In genomic region chr4:139740121-139740520, GRCh38 we compare ENCODE assay signal across 10 cellular contexts.
DNase-seq lines count a peak whose midpoint lies in the region; ATAC-seq and TF ChIP-seq lines count a peak whose summit lies in the region.
"Had no signal": no experiment of that assay in that cellular context is flagged by ENCODE, and none has a peak within 500 bp of the region (broad histone marks: within the 10 kb centered on the region; RNA-seq: fewer than 3 reads in every experiment).

No MANE protein-coding gene starts in this region.

- TF ChIP-seq EP300 in transverse colon (IDR thresholded peaks at IDR 0.05; ENCODE audit: low read depth) = no peak

- TF ChIP-seq POLR2A in transverse colon (IDR thresholded peaks at IDR 0.05) = no peak

- H3K36me3 ChIP-seq in SJCRH30 = no peaks in the 10 kb centered on the region
- no peaks in the 10 kb centered on the region for H3K36me3 ChIP-seq in muscle layer of duodenum (ENCODE audit: control insufficient read depth in 1 of 2, insufficient read depth in 2 of 2, low read length in 2 of 2)
- no peaks in the 10 kb centered on the region for H3K36me3 ChIP-seq in transverse colon
- H3K36me3 ChIP-seq: SJSA1 had no signal

- peaks cover 13% of the 10 kb centered on the region for H3K4me1 ChIP-seq in SJCRH30
- peaks cover 10 to 14% of the 10 kb centered on the region in 2 donors for H3K4me1 ChIP-seq in muscle layer of duodenum (ENCODE audit: control insufficient read depth in 1 of 2, insufficient read depth in 2 of 2, low read length in 2 of 2)
- H3K4me1 ChIP-seq in transverse colon = peaks cover 6 to 14% (median 8%) of the 10 kb centered on the region in 4 donors

- H3K27ac ChIP-seq in SJCRH30 (peak overlapping the region; percentile 11; the same call in 1 of the 2 replicates), muscle layer of duodenum (ENCODE audit: low read length) (peak overlapping the region; percentile 75), transverse colon (peak overlapping the region; percentile 33 to 77 (median 68))
- H3K27ac ChIP-seq: SJSA1 had no signal

- in situ Hi-C loops in transverse colon (cut with MboI; ENCODE audit: low pct_ligation_motif_present in 1 of 4, low pct_unique_long_range_greater_than_20kb in 1 of 4, low sequenced_read_pairs in 3 of 4) = loop anchor here in 1 of 4 donors (25.0 kb wide), 1 partner anchor 522 kb away; no protein-coding TSS in a partner anchor

- intact Hi-C loops in transverse colon (cut with DNase I; ENCODE audit: low total_unique reads) = no loop called here

- WGBS in transverse colon (ENCODE audit: low coverage in 1 of 2), 2 donors = 63% methylated on average over 5 of the region's 5 CpGs; no CpG with 5 or more reads in 1 of the 2 donors

- TF ChIP-seq CTCF in transverse colon (IDR thresholded peaks at IDR 0.05) = no peak

- DNase-seq in SJCRH30 (peak in 1 of 2 experiments; percentile 40), transverse colon (no peak), DMS 273 (lab: John Stamatoyannopoulos, UW; ENCODE audit: unreplicated experiment) (no peak), NCI-H2107 (lab: John Stamatoyannopoulos, UW) (no peak)
- no peak for DNase-seq in activated CD4-positive, alpha-beta T cell treated with anti-CD3 and anti-CD28 coated beads for 48 hours
- DNase-seq: stimulated activated naive B cell treated with anti-CD40 and anti-IgM and Interleukin-4, amounts not matched to agents 10 μg/mL and 1 μg/mL and 100 μg/mL, for 72 hours had no signal

- ATAC-seq in esophagus mucosa (peak; percentile 70), HG02798 (IDR thresholded peaks at IDR 0.05; ENCODE audit: poor library complexity, unreplicated experiment) (no peak)
- ATAC-seq: stimulated activated naive B cell treated with anti-CD40 and anti-IgM and Interleukin-4, amounts not matched to agents 10 μg/mL and 1 μg/mL and 100 μg/mL, for 72 hours had no signal

- H3K27me3 ChIP-seq in SJCRH30 (no peaks in the 10 kb centered on the region), muscle layer of duodenum (ENCODE audit: low read depth, low read length) (no peaks in the 10 kb centered on the region), transverse colon (no peaks in the 10 kb centered on the region)
- H3K27me3 ChIP-seq: SJSA1 had no signal

- H3K4me3 ChIP-seq in SJCRH30 (no peak overlapping the region; the same call in 1 of the 2 replicates), muscle layer of duodenum (ENCODE audit: low read depth in 1 of 2, low read length in 2 of 2) (no peak overlapping the region), transverse colon (no peak overlapping the region)
- H3K4me3 ChIP-seq: SJSA1 had no signal

- H3K9me3 ChIP-seq in SJCRH30 (replicated peaks) (no peaks in the 10 kb centered on the region), muscle layer of duodenum (ENCODE audit: control insufficient read depth in 1 of 2, low read length in 2 of 2) (no peaks in the 10 kb centered on the region), transverse colon (no peaks in the 10 kb centered on the region)
- H3K9me3 ChIP-seq: SJSA1 had no signal

Comparison
In these comparisons a context has a peak if more than half of its experiments do, and no peak if none do; other contexts are left out.
1. H3K27ac ChIP-seq: peak in every context shown above with its lines; median percentile 75 in muscle layer of duodenum; 68 in transverse colon; 11 in SJCRH30.